In genomic region chr1:16126160-16126559, GRCh38 we compare ENCODE assay signal across 1 cellular context.
TF ChIP-seq lines count a peak whose summit lies in the region.

No MANE protein-coding gene starts in this region.

TF ChIP-seq in HEK293, 187 proteins besides CTCF, POLR2A, EP300 and RAD21 (continued from another document and continues in another):
- TF ChIP-seq AEBP2 (tag by site-specific recombination; IDR thresholded peaks at IDR 0.05; ENCODE audit: borderline replicate concordance) (no peak), ZBTB6 (tag by site-specific recombination; IDR thresholded peaks at IDR 0.05) (no peak), ZNF121 (tag by site-specific recombination; IDR thresholded peaks at IDR 0.05) (no peak), ZBTB11 (tag by site-specific recombination; conservative IDR thresholded peaks at IDR 0.05; ENCODE audit: low read depth) (no peak), RBAK (tag by site-specific recombination; IDR thresholded peaks at IDR 0.05) (no peak), ZNF366 (tag by site-specific recombination; conservative IDR thresholded peaks at IDR 0.05) (no peak), ZNF555 (tag by site-specific recombination; conservative IDR thresholded peaks at IDR 0.05) (no peak), ZNF280D (tag by site-specific recombination; IDR thresholded peaks at IDR 0.05) (no peak), ZNF660 (tag by site-specific recombination; IDR thresholded peaks at IDR 0.05) (no peak), PRDM2 (tag by site-specific recombination; IDR thresholded peaks at IDR 0.05; ENCODE audit: borderline replicate concordance) (no peak), ZBTB44 (tag by site-specific recombination; IDR thresholded peaks at IDR 0.05) (peak; percentile 86), ZNF610 (tag by site-specific recombination; IDR thresholded peaks at IDR 0.05; ENCODE audit: borderline replicate concordance) (no peak), ZNF544 (tag by site-specific recombination; IDR thresholded peaks at IDR 0.05) (no peak), ATF2 (tag by site-specific recombination; IDR thresholded peaks at IDR 0.05; ENCODE audit: low read depth) (no peak), ZNF398 (tag by site-specific recombination; IDR thresholded peaks at IDR 0.05) (0 out of 2 replicates have a peak, but pooled peaks have one; percentile 18), SP7 (tag by site-specific recombination; IDR thresholded peaks at IDR 0.05) (peak; percentile 29; the same call in 1 of the 2 replicates), KLF1 (tag by site-specific recombination; IDR thresholded peaks at IDR 0.05) (no peak), ZNF280C (tag by site-specific recombination; IDR thresholded peaks at IDR 0.05) (no peak), ZNF549 (tag by site-specific recombination; IDR thresholded peaks at IDR 0.05) (no peak), ZNF629 (tag by site-specific recombination; IDR thresholded peaks at IDR 0.05) (no peak)
- TF ChIP-seq, protein P1, sequence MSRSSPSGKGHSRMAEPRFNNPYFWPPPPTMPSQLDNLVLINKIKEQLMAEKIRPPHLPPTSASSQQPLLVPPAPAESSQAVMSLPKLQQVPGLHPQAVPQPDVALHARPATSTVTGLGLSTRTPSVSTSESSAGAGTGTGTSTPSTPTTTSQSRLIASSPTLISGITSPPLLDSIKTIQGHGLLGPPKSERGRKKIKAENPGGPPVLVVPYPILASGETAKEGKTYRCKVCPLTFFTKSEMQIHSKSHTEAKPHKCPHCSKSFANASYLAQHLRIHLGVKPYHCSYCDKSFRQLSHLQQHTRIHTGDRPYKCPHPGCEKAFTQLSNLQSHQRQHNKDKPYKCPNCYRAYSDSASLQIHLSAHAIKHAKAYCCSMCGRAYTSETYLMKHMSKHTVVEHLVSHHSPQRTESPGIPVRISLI (tag by site-specific recombination; IDR thresholded peaks at IDR 0.05), result no peak
